ENCODE assay signal across 8 cellular contexts in genomic region chr10:110207805-110208613, GRCh38. TPM values are rescaled to one million over a fixed set of nuclear protein-coding genes. Genes with fewer than 3 reads are reported as not detected.
A peak's percentile ranks its signal among the peaks of the same experiment; 100 is the strongest.
DNase-seq lines count a peak whose midpoint lies in the region; ATAC-seq and TF ChIP-seq lines count a peak whose summit lies in the region.

No MANE protein-coding gene starts in this region.

- H3K27me3 Mint-ChIP-seq in activated naive CD4-positive, alpha-beta T cell treated with anti-CD3 and anti-CD28 coated beads for 36 hours (ENCODE audit: low read depth): peaks cover 3% of the 10 kb centered on the region

- peaks cover 31% of the 10 kb centered on the region for H3K4me1 Mint-ChIP-seq in activated naive CD4-positive, alpha-beta T cell treated with anti-CD3 and anti-CD28 coated beads for 36 hours (ENCODE audit: low read depth)

- H3K36me3 Mint-ChIP-seq in activated naive CD4-positive, alpha-beta T cell treated with anti-CD3 and anti-CD28 coated beads for 36 hours (ENCODE audit: low read depth): peaks cover 2% of the 10 kb centered on the region

- H3K27me3 ChIP-seq in cardiac muscle cell (no peaks in the 10 kb centered on the region), prostate gland (replicated peaks; ENCODE audit: insufficient read depth) (no peaks in the 10 kb centered on the region)

- H3K27ac Mint-ChIP-seq in activated naive CD4-positive, alpha-beta T cell treated with anti-CD3 and anti-CD28 coated beads for 36 hours: peak overlapping the region; percentile 80

- H3K4me3 Mint-ChIP-seq in activated naive CD4-positive, alpha-beta T cell treated with anti-CD3 and anti-CD28 coated beads for 36 hours: peak overlapping the region; percentile 97

- ATAC-seq in HG02759 (IDR thresholded peaks at IDR 0.05; ENCODE audit: unreplicated experiment) (peak; percentile 3), HG02973 (IDR thresholded peaks at IDR 0.05; ENCODE audit: unreplicated experiment) (no peak), HG03442 (IDR thresholded peaks at IDR 0.05; ENCODE audit: unreplicated experiment) (no peak)

- H3K36me3 ChIP-seq in cardiac muscle cell (no peaks in the 10 kb centered on the region), prostate gland (no peaks in the 10 kb centered on the region)

- under 1% methylated on average over 43 of the region's 57 CpGs for WGBS in prostate gland

- H3K4me3 ChIP-seq in cardiac muscle cell (peak overlapping the region; percentile 67), prostate gland (peak overlapping the region; percentile 69 to 70)

- no peak for TF ChIP-seq POLR2A in prostate gland (IDR thresholded peaks at IDR 0.05)

- H3K4me1 ChIP-seq in cardiac muscle cell (ENCODE audit: low read depth) (peaks cover 9% of the 10 kb centered on the region), prostate gland (replicated peaks) (peaks cover 3% of the 10 kb centered on the region)

- intact Hi-C loops in activated naive CD4-positive, alpha-beta T cell treated with anti-CD3 and anti-CD28 coated beads for 36 hours (cut with micrococcal nuclease): loop anchor here (1.0 to 5.0 kb wide), 6 partner anchors 51 to 289 kb away; partner anchors contain the start of gene DUSP5
- intact Hi-C loops in prostate gland (cut with DNase I): loop anchor here (2.0 to 10.0 kb wide), 4 partner anchors 71 to 323 kb away; partner anchors contain the start of gene XPNPEP1

- CTCF ChIA-PET in activated naive CD4-positive, alpha-beta T cell treated with anti-CD3 and anti-CD28 coated beads for 36 hours (lab: Charles Lee): interaction anchor here (0.6 to 11.0 kb wide), 15 partner anchors 12 to 339 kb away, joined by 3 to 181 read pairs (median 7); no protein-coding TSS in a partner anchor

- H3K27ac ChIP-seq in cardiac muscle cell: peak overlapping the region; percentile 95
- peak overlapping the region; percentile 81 to 91 for H3K27ac ChIP-seq in prostate gland

- H3K9me3 ChIP-seq in cardiac muscle cell (ENCODE audit: low read depth) (no peaks in the 10 kb centered on the region), prostate gland (no peaks in the 10 kb centered on the region)

- TF ChIP-seq CTCF in cardiac muscle cell (IDR thresholded peaks at IDR 0.05; ENCODE audit: low read depth, low read length) (no peak), prostate gland (IDR thresholded peaks at IDR 0.05) (no peak)

- DNase-seq in COLO668 (lab: John Stamatoyannopoulos, UW; ENCODE audit: unreplicated experiment): peak; percentile 24
- DNase-seq in activated naive CD4-positive, alpha-beta T cell treated with anti-CD3 and anti-CD28 coated beads for 36 hours: peak; percentile 65
- DNase-seq in cardiac muscle cell (ENCODE audit: low read depth in 1 of 2, low spot score in 1 of 2): peak; percentile 46 to 47
- peak; percentile 36 for DNase-seq in prostate gland (ENCODE audit: low spot score)

- no peaks in the 10 kb centered on the region for H3K9me3 Mint-ChIP-seq in activated naive CD4-positive, alpha-beta T cell treated with anti-CD3 and anti-CD28 coated beads for 36 hours

TF ChIP-seq in PFSK-1, 5 proteins besides CTCF, POLR2A, EP300 and RAD21:
- no peak for TF ChIP-seq POLR2AphosphoS5 (IDR thresholded peaks at IDR 0.05; ENCODE audit: low read depth, low read length)
- TF ChIP-seq SIN3A (IDR thresholded peaks at IDR 0.05; ENCODE audit: borderline replicate concordance, insufficient read depth, low read length): 0 out of 2 replicates have a peak, but pooled peaks have one; percentile 29
- TF ChIP-seq FOXP2 (optimal IDR thresholded peaks at IDR 0.05; ENCODE audit: borderline replicate concordance, extremely low read depth, extremely low read length, insufficient read depth): peak; percentile 50

RNA-seq across cellular contexts. Expression of gene MXI1, which starts 0.6 kb away (rescaled TPM):
- polyA plus RNA-seq in PFSK-1 (2012; ENCODE audit: insufficient read length, low read depth): 19.8 TPM
- 10 to 100 TPM; 24.4 to 27.5 TPM for total RNA-seq in activated naive CD4-positive, alpha-beta T cell treated with anti-CD3 and anti-CD28 coated beads for 36 hours
- 48.2 and 55.0 TPM in 2 replicates for total RNA-seq in cardiac muscle cell
- 68.4 and 69.8 TPM in 2 replicates for polyA plus RNA-seq in cardiac muscle cell
- total RNA-seq in prostate gland: 10 to 100 TPM; 36.3 to 83.3 TPM
